Comparison of ENCODE assay signal across 9 cellular contexts in the genomic region with DNA sequence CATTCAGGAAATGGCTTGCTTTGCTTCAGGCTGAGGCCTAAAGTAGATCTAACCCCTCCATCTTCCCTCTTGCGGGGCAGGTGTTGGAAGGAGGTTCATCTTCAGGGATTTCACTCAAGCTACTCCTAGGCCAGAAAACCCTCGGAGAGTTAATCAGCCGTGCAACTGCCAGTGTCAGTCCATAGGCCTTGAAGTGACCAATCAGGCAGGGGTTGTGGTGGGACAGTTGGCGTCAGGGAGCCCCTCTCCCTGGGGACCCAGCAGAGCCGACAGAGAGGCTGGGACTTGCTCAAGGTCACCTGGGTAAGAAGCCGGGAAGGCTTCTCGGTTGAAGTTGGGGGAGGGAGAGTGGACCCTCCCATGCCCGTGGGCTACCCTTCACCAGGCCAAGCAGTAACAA. TPM values are rescaled to one million over a fixed set of nuclear protein-coding genes. Genes with fewer than 3 reads are reported as not detected.
DNase-seq lines count a peak whose midpoint lies in the region; ATAC-seq, FAIRE-seq and TF ChIP-seq lines count a peak whose summit lies in the region.
"Not testable (repeated sequence)": the region's sequence is repeated elsewhere in the genome, so short reads cannot be mapped to it uniquely, and the experiment has no call there.
"Had no signal": no experiment of that assay in that cellular context is flagged by ENCODE, and none has a peak within 500 bp of the region (broad histone marks: within the 10 kb centered on the region; RNA-seq: fewer than 3 reads in every experiment).

No MANE protein-coding gene starts in this region.

- H3K36me3 Mint-ChIP-seq in Caco-2 (ENCODE audit: insufficient read depth, unreplicated experiment); nephron (ENCODE audit: low read depth): not testable (repeated sequence)

- not testable (repeated sequence) for H3K4me3 Mint-ChIP-seq in Caco-2 (ENCODE audit: unreplicated experiment); nephron

- H3K9me3 ChIP-seq in Caco-2; Panc1 (ENCODE audit: control insufficient read depth, insufficient read depth, low read depth, low read length); left ventricle myocardium inferior (replicated peaks); sigmoid colon: not testable (repeated sequence)

- H3K9me3 Mint-ChIP-seq in Caco-2 (ENCODE audit: unreplicated experiment); nephron: not testable (repeated sequence)

- not testable (repeated sequence) for ATAC-seq in Panc1

- TF ChIP-seq POLR2A in sigmoid colon (IDR thresholded peaks at IDR 0.05): not testable (repeated sequence)

- CTCF ChIA-PET in Caco-2 (lab: Charles Lee); Panc1 (lab: Charles Lee): not testable (repeated sequence)

- not testable (repeated sequence) for H3K4me1 ChIP-seq in Caco-2; Panc1 (ENCODE audit: control insufficient read depth, insufficient read depth, low read length); left ventricle myocardium inferior; sigmoid colon

- FAIRE-seq in bronchial epithelial cell (lab: Jason Lieb, UNC): peak; percentile 76

- POLR2A ChIA-PET in Caco-2 (lab: Charles Lee); Panc1 (lab: Charles Lee): not testable (repeated sequence)

- in situ Hi-C loops in Panc1 (cut with HindIII; ENCODE audit: low pct_unique_long_range_greater_than_20kb, low sequenced_read_pairs): not testable (repeated sequence)

- not testable (repeated sequence) for H3K36me3 ChIP-seq in Caco-2 (ENCODE audit: control insufficient read depth, insufficient read depth, low read length); Panc1 (ENCODE audit: control insufficient read depth, insufficient read depth, low read length); bronchial epithelial cell (ENCODE audit: control insufficient read depth, insufficient read depth, low read length); left ventricle myocardium inferior; sigmoid colon

- not testable (repeated sequence) for H3K4me3 ChIP-seq in Caco-2 (ENCODE audit: low read depth, low read length); Panc1 (ENCODE audit: low read depth in 2 of 2, low read length in 2 of 2); bronchial epithelial cell (ENCODE audit: low read depth, low read length); left ventricle myocardium inferior; sigmoid colon

- not testable (repeated sequence) for BruUV-seq in Caco-2 (replicated peaks; lab: Mats Ljungman, UMichigan); Panc1 (replicated peaks; lab: Mats Ljungman, UMichigan)

- not testable (repeated sequence) for H3K27me3 ChIP-seq in Caco-2 (replicated peaks; ENCODE audit: control insufficient read depth, insufficient read depth, low read length); Panc1 (ENCODE audit: control insufficient read depth, insufficient read depth, low read length); bronchial epithelial cell (ENCODE audit: control insufficient read depth, insufficient read depth, low read length); left ventricle myocardium inferior (ENCODE audit: low read depth); sigmoid colon

- not testable (repeated sequence) for TF ChIP-seq CTCF in Caco-2 (IDR thresholded peaks at IDR 0.05; ENCODE audit: insufficient read depth in 1 of 2, low read depth in 1 of 2, low read length in 1 of 2, severe bottlenecking in 1 of 2, unreplicated experiment in 1 of 2); Panc1 (IDR thresholded peaks at IDR 0.05); bronchial epithelial cell (IDR thresholded peaks at IDR 0.05; ENCODE audit: insufficient read depth, low read length, severe bottlenecking); left ventricle myocardium inferior (IDR thresholded peaks at IDR 0.05; ENCODE audit: borderline replicate concordance); nephron (IDR thresholded peaks at IDR 0.05; ENCODE audit: unreplicated experiment in 3 of 3); sigmoid colon (IDR thresholded peaks at IDR 0.05)

- not testable (repeated sequence) for H3K4me1 Mint-ChIP-seq in Caco-2 (ENCODE audit: low read depth, unreplicated experiment); nephron

- not testable (repeated sequence) for TF ChIP-seq EP300 in sigmoid colon (IDR thresholded peaks at IDR 0.05)

- H3K27ac ChIP-seq in Panc1 (ENCODE audit: low read length): peak overlapping the region; percentile 78
- peak overlapping the region; percentile 50 for H3K27ac ChIP-seq in left ventricle myocardium inferior (replicated peaks)
- not testable (repeated sequence) for H3K27ac ChIP-seq in sigmoid colon

- 81 to 92% methylated on average over 8 of the region's 8 CpGs for WGBS in sigmoid colon, 2 donors

- H3K27ac Mint-ChIP-seq in Caco-2 (ENCODE audit: unreplicated experiment) (peak overlapping the region; percentile 61), nephron (peak overlapping the region; percentile 17 to 59 (median 30))

- H3K27me3 Mint-ChIP-seq in Caco-2 (ENCODE audit: insufficient read depth, unreplicated experiment): not testable (repeated sequence)
- peaks cover 11% of the 10 kb centered on the region for H3K27me3 Mint-ChIP-seq in nephron (ENCODE audit: low read depth)

- not testable (repeated sequence) for DNase-seq in Caco-2; Panc1 (ENCODE audit: low read depth, low spot score); bronchial epithelial cell (ENCODE audit: low read depth); left ventricle myocardium inferior
- DNase-seq in sigmoid colon: peak; percentile 22

- intact Hi-C loops in Caco-2 (cut with micrococcal nuclease; ENCODE audit: unreplicated experiment); Panc1 (cut with micrococcal nuclease; ENCODE audit: unreplicated experiment); left ventricle myocardium inferior (cut with micrococcal nuclease); sigmoid colon (cut with DNase I): not testable (repeated sequence)

RNA-seq across cellular contexts. Expression of gene CELA3B, which starts 2.9 kb away (rescaled TPM):
- total RNA-seq in Caco-2 (2022): not detected in 2 replicates
- total RNA-seq in Panc1 (2021; ENCODE audit: unreplicated experiment): 3.4 TPM
- polyA plus RNA-seq in Panc1 (2012; ENCODE audit: insufficient read length): not detected
- total RNA-seq in bronchial epithelial cell: not detected in 2 replicates
- not detected for total RNA-seq in left ventricle myocardium inferior
- not detected for total RNA-seq in sigmoid colon
- 1 to 10 TPM in 2 of 3 donors, under 1 TPM in 1; 0.20 to 6.9 (median 6.0) TPM for polyA plus RNA-seq in sigmoid colon
- total RNA-seq: A673; CD4-positive, alpha-beta T cell; GM23248 had no signal
- polyA plus RNA-seq: GM23248 had no signal

RNA-seq across cellular contexts. Expression of gene CELA3A, which starts 27.5 kb away (rescaled TPM):
- not detected in 2 replicates for total RNA-seq in Caco-2 (2022)
- total RNA-seq in Panc1 (2021; ENCODE audit: unreplicated experiment): 5.9 TPM
- not detected for polyA plus RNA-seq in Panc1 (2012; ENCODE audit: insufficient read length)
- not detected in 2 replicates for total RNA-seq in bronchial epithelial cell
- not detected for total RNA-seq in left ventricle myocardium inferior
- total RNA-seq in sigmoid colon: not detected
- polyA plus RNA-seq in sigmoid colon: 10 to 100 TPM in 1 of 3 donors, 1 to 10 TPM in 1, under 1 TPM in 1; 0.54 to 13.8 (median 6.0) TPM
- total RNA-seq: A673; CD4-positive, alpha-beta T cell; GM23248 had no signal
- polyA plus RNA-seq: GM23248 had no signal

RNA-seq across cellular contexts. Expression of gene HSPG2, which starts 36.8 kb away (rescaled TPM):
- total RNA-seq in Caco-2 (2022): 234 and 237 TPM in 2 replicates
- total RNA-seq in Panc1 (2021; ENCODE audit: unreplicated experiment): 171 TPM
- 324 TPM for polyA plus RNA-seq in Panc1 (2012; ENCODE audit: insufficient read length)
- total RNA-seq in bronchial epithelial cell: 28.7 and 36.1 TPM in 2 replicates
- 257 TPM for total RNA-seq in left ventricle myocardium inferior
- 100 to 1,000 TPM in 3 of 4 donors, 10 to 100 TPM in 1; 66.3 to 761 (median 213) TPM for total RNA-seq in sigmoid colon
- 100 to 1,000 TPM in 1 of 3 donors, 10 to 100 TPM in 1, 1 to 10 TPM in 1; 6.0 to 104 (median 10.4) TPM for polyA plus RNA-seq in sigmoid colon
